ENCODE assay signal across 1 cellular context in genomic region chr6:149317656-149318571, GRCh38.
A peak's percentile ranks its signal among the peaks of the same experiment; 100 is the strongest.
TF ChIP-seq lines count a peak whose summit lies in the region.

Gene TAB2 (plus strand): TSS chr6:149317712. CDS start chr6:149369998, 52,286 bp downstream.

TF ChIP-seq in HepG2, 621 proteins besides CTCF, POLR2A, EP300 and RAD21 (continued from another document and continues in another):
- TF ChIP-seq LRRFIP1 (CRISPR knock-in tag; conservative IDR thresholded peaks at IDR 0.05) (no peak), NFE2 (CRISPR knock-in tag; IDR thresholded peaks at IDR 0.05) (no peak), TBX2 (CRISPR knock-in tag; IDR thresholded peaks at IDR 0.05; ENCODE audit: borderline replicate concordance) (peak; percentile 46; the same call in 1 of the 2 replicates), ZNF180 (CRISPR knock-in tag; IDR thresholded peaks at IDR 0.05; ENCODE audit: borderline replicate concordance, low read depth) (no peak), PATZ1 (CRISPR knock-in tag; IDR thresholded peaks at IDR 0.05) (peak; percentile 80), HOXD1 (CRISPR knock-in tag; IDR thresholded peaks at IDR 0.05) (0 out of 2 replicates have a peak, but pooled peaks have one; percentile 24), MXD3 (CRISPR knock-in tag; IDR thresholded peaks at IDR 0.05) (0 out of 2 replicates have a peak, but pooled peaks have one; percentile 1), ZNF576 (CRISPR knock-in tag; IDR thresholded peaks at IDR 0.05) (no peak), ZNF615 (CRISPR knock-in tag; IDR thresholded peaks at IDR 0.05; ENCODE audit: borderline replicate concordance) (no peak), ZFX (CRISPR knock-in tag; IDR thresholded peaks at IDR 0.05; ENCODE audit: low read depth) (peak; percentile 35; the same call in 1 of the 2 replicates), PLSCR1 (CRISPR knock-in tag; IDR thresholded peaks at IDR 0.05; ENCODE audit: borderline replicate concordance) (0 out of 2 replicates have a peak, but pooled peaks have one; percentile 71), ZSCAN29 (CRISPR knock-in tag; conservative IDR thresholded peaks at IDR 0.05) (0 out of 2 replicates have a peak, but pooled peaks have one; percentile 38), ZNF761 (CRISPR knock-in tag; conservative IDR thresholded peaks at IDR 0.05) (0 out of 2 replicates have a peak, but pooled peaks have one; percentile 51), ZNF18 (CRISPR knock-in tag; IDR thresholded peaks at IDR 0.05; ENCODE audit: insufficient replicate concordance) (peak; percentile 33), ZNF770 (CRISPR knock-in tag; IDR thresholded peaks at IDR 0.05) (no peak), U2AF1 (optimal IDR thresholded peaks at IDR 0.05; ENCODE audit: low read depth, low read length) (peak; percentile 7), ZGPAT (CRISPR knock-in tag; IDR thresholded peaks at IDR 0.05) (peak; percentile 26; the same call in 1 of the 2 replicates), ZBTB2 (CRISPR knock-in tag; IDR thresholded peaks at IDR 0.05; ENCODE audit: low read depth) (peak; percentile 80), HOXA5 (CRISPR knock-in tag; IDR thresholded peaks at IDR 0.05) (peak; percentile 59; the same call in 1 of the 2 replicates), HNF1A (IDR thresholded peaks at IDR 0.05; ENCODE audit: low read depth) (no peak), HNF1A (CRISPR knock-in tag; IDR thresholded peaks at IDR 0.05; ENCODE audit: borderline replicate concordance) (0 out of 2 replicates have a peak, but pooled peaks have one; percentile 42), ATF4 (CRISPR knock-in tag; IDR thresholded peaks at IDR 0.05) (no peak), ZNF841 (CRISPR knock-in tag; IDR thresholded peaks at IDR 0.05; ENCODE audit: borderline replicate concordance) (0 out of 2 replicates have a peak, but pooled peaks have one; percentile 18), UBTF (CRISPR knock-in tag; IDR thresholded peaks at IDR 0.05) (0 out of 2 replicates have a peak, but pooled peaks have one; percentile 48), ZNF12 (CRISPR knock-in tag; IDR thresholded peaks at IDR 0.05) (no peak), SIN3A (IDR thresholded peaks at IDR 0.05; ENCODE audit: borderline replicate concordance, low read depth, low read length) (0 out of 2 replicates have a peak, but pooled peaks have one; percentile 39)
